Comparison of ENCODE assay signal across 8 cellular contexts in genomic region chr1:924619-925323, GRCh38. TPM values are rescaled to one million over a fixed set of nuclear protein-coding genes. Genes with fewer than 3 reads are reported as not detected.
DNase-seq lines count a peak whose midpoint lies in the region; ATAC-seq, FAIRE-seq and TF ChIP-seq lines count a peak whose summit lies in the region.

No MANE protein-coding gene starts in this region.

- TF ChIP-seq CTCF in WERI-Rb-1 (IDR thresholded peaks at IDR 0.05; ENCODE audit: low read depth, low read length) (no peak), keratinocyte (optimal IDR thresholded peaks at IDR 0.05 in 1 of 3, IDR thresholded peaks at IDR 0.05 in 1 of 3, conservative IDR thresholded peaks at IDR 0.05 in 1 of 3; ENCODE audit: extremely low read depth in 1 of 3, insufficient read depth in 2 of 3, low read length in 3 of 3) (no peak), upper lobe of left lung (IDR thresholded peaks at IDR 0.05) (no peak)

- no peak overlapping the region for H3K9ac ChIP-seq in keratinocyte (ENCODE audit: control insufficient read depth, extremely low read depth, insufficient read depth, low read length)

- H3K4me1 Mint-ChIP-seq in activated T-cell treated with anti-CD3 and anti-CD28 coated beads, Interleukin-2, amount 50 U/mL, for 4 hours (ENCODE audit: low read depth) = peaks cover 20% of the 10 kb centered on the region

- no peak for TF ChIP-seq EP300 in upper lobe of left lung (IDR thresholded peaks at IDR 0.05)

- dilution Hi-C loops in keratinocyte (cut with MboI; ENCODE audit: extremely low pct_ligation_motif_present, low sequenced_read_pairs) = no loop called here

- peak in 1 of 2 donors; percentile 13 for ATAC-seq in activated T-cell treated with anti-CD3 and anti-CD28 coated beads, Interleukin-2, amount 50 U/mL, for 4 hours
- ATAC-seq in upper lobe of left lung (ENCODE audit: low FRiP score in 2 of 2) (no peak), GM21576 (IDR thresholded peaks at IDR 0.05; ENCODE audit: unreplicated experiment) (no peak)

- peak overlapping the region; percentile 32 for H3K4me2 ChIP-seq in keratinocyte (ENCODE audit: control insufficient read depth, extremely low read depth, insufficient read depth, low read depth, low read length)

- peaks cover 7% of the 10 kb centered on the region for H4K20me1 ChIP-seq in keratinocyte (ENCODE audit: control insufficient read depth, extremely low read depth, insufficient read depth, low read length)

- H3K4me3 ChIP-seq in WERI-Rb-1 (ENCODE audit: low read depth, low read length) = peak overlapping the region; percentile 78
- peak overlapping the region in 1 of 3 experiments; percentile 10 for H3K4me3 ChIP-seq in keratinocyte (ENCODE audit: control insufficient read depth in 2 of 3, extremely low read depth in 1 of 3, insufficient read depth in 2 of 3, low read depth in 1 of 3, low read length in 3 of 3)
- H3K4me3 ChIP-seq in upper lobe of left lung = peak overlapping the region; percentile 4 to 55 (median 48)

- H3K36me3 Mint-ChIP-seq in activated T-cell treated with anti-CD3 and anti-CD28 coated beads, Interleukin-2, amount 50 U/mL, for 4 hours (ENCODE audit: insufficient read depth) = no peaks in the 10 kb centered on the region

- no peak for TF ChIP-seq POLR2A in upper lobe of left lung (IDR thresholded peaks at IDR 0.05)

- H3K9me3 Mint-ChIP-seq in activated T-cell treated with anti-CD3 and anti-CD28 coated beads, Interleukin-2, amount 50 U/mL, for 4 hours = no peaks in the 10 kb centered on the region

- peak overlapping the region; percentile 37 for H3K4me3 Mint-ChIP-seq in activated T-cell treated with anti-CD3 and anti-CD28 coated beads, Interleukin-2, amount 50 U/mL, for 4 hours

- no peak for DNase-seq in activated T-cell treated with anti-CD3 and anti-CD28 coated beads, Interleukin-2, amount 50 U/mL, for 4 hours
- no peak for DNase-seq in activated T-cell treated with anti-CD3 and anti-CD28 coated beads for 4 hours
- DNase-seq in WERI-Rb-1 = peak; percentile 50
- no peak for DNase-seq in keratinocyte (ENCODE audit: low read depth, low spot score)
- peak in 1 of 2 donors; percentile 91 for DNase-seq in upper lobe of left lung
- no peak for DNase-seq in Ammon's horn (ENCODE audit: low spot score)
- DNase-seq in AML-193 (lab: John Stamatoyannopoulos, UW) = no peak

- H3K9me3 ChIP-seq in WERI-Rb-1 (ENCODE audit: severe bottlenecking) (no peaks in the 10 kb centered on the region), keratinocyte (ENCODE audit: control insufficient read depth, low read depth, low read length) (no peaks in the 10 kb centered on the region), upper lobe of left lung (no peaks in the 10 kb centered on the region)

- H3K9me1 ChIP-seq in keratinocyte (ENCODE audit: control insufficient read depth, extremely low read depth, insufficient read depth, low read length) = no peaks in the 10 kb centered on the region

- WGBS in upper lobe of left lung, 2 donors = 0% methylated on average over 3 to 11 of the region's 89 CpGs

- no peaks in the 10 kb centered on the region for H3K79me2 ChIP-seq in keratinocyte (ENCODE audit: control insufficient read depth, insufficient read depth, low read length)

- FAIRE-seq in keratinocyte (lab: Jason Lieb, UNC) = no peak

- peaks cover 65% of the 10 kb centered on the region for H3K27me3 Mint-ChIP-seq in activated T-cell treated with anti-CD3 and anti-CD28 coated beads, Interleukin-2, amount 50 U/mL, for 4 hours (ENCODE audit: low read depth)

- no peak overlapping the region for H2AFZ ChIP-seq in keratinocyte (ENCODE audit: control insufficient read depth, low read length)

- H3K4me1 ChIP-seq in keratinocyte (ENCODE audit: control insufficient read depth, extremely low read depth, insufficient read depth, low read length) (peaks cover 8% of the 10 kb centered on the region), upper lobe of left lung (peaks cover 30 to 53% (median 44%) of the 10 kb centered on the region in 4 donors)

- peaks cover 12% of the 10 kb centered on the region for H3K36me3 ChIP-seq in WERI-Rb-1
- H3K36me3 ChIP-seq in keratinocyte (ENCODE audit: control insufficient read depth in 2 of 2, extremely low read depth in 1 of 2, insufficient read depth in 2 of 2, low read length in 2 of 2) = no peaks in the 10 kb centered on the region
- no peaks in the 10 kb centered on the region for H3K36me3 ChIP-seq in upper lobe of left lung

- H3K27ac ChIP-seq in WERI-Rb-1 (peak overlapping the region; percentile 68), keratinocyte (ENCODE audit: control insufficient read depth, insufficient read depth, low read length) (no peak overlapping the region), upper lobe of left lung (peak overlapping the region in 1 of 4 donors; percentile 7)

- no peaks in the 10 kb centered on the region for H3K27me3 ChIP-seq in WERI-Rb-1 (ENCODE audit: insufficient read depth, low read depth, severe bottlenecking)
- H3K27me3 ChIP-seq in keratinocyte (ENCODE audit: control insufficient read depth, extremely low read depth, insufficient read depth, low read length) = peaks cover 95% of the 10 kb centered on the region
- H3K27me3 ChIP-seq in upper lobe of left lung = peaks cover 2 to 47% (median 40%) of the 10 kb centered on the region in 4 donors

RNA-seq across cellular contexts. Expression of gene SAMD11, which starts 1.0 kb away (rescaled TPM):
- total RNA-seq in activated T-cell treated with anti-CD3 and anti-CD28 coated beads, Interleukin-2, amount 50 U/mL, for 4 hours = not detected
- 0.03 TPM in 1 of 3 replicates, not detected in the others for polyA plus RNA-seq in keratinocyte
- polyA plus RNA-seq in keratinocyte (2011; ENCODE audit: low read depth) = not detected
- 0.05 TPM in 1 of 2 replicates, not detected in the other for polyA plus RNA-seq in keratinocyte (2011; cell fraction: cytosol; rRNA removed)
- polyA plus RNA-seq in keratinocyte (2011; cell fraction: nucleus; rRNA removed) = 0.08 TPM in 1 of 2 replicates, not detected in the other
- 0.20 TPM in 1 of 2 replicates, not detected in the other for polyA plus RNA-seq in keratinocyte (2012; ENCODE audit: low replicate concordance)
- polyA minus RNA-seq in keratinocyte = not detected in 3 replicates
- 8.2 TPM for polyA minus RNA-seq in keratinocyte (2011; cell fraction: cytosol; rRNA and poly(A)+ RNA removed)
- polyA minus RNA-seq in keratinocyte (2011; cell fraction: nucleus; rRNA and poly(A)+ RNA removed) = 0.39 and 0.95 TPM in 2 replicates
- 1 to 10 TPM; 1.0 to 9.3 (median 2.4) TPM for total RNA-seq in upper lobe of left lung

RNA-seq across cellular contexts. Expression of gene NOC2L, which starts 34.3 kb away (rescaled TPM):
- total RNA-seq in activated T-cell treated with anti-CD3 and anti-CD28 coated beads, Interleukin-2, amount 50 U/mL, for 4 hours = 100 to 1,000 TPM; 292 to 315 (median 315) TPM
- polyA plus RNA-seq in keratinocyte = 51.0 to 74.0 TPM (median 51.8 TPM) in 3 replicates
- 67.1 TPM for polyA plus RNA-seq in keratinocyte (2011; ENCODE audit: low read depth)
- polyA plus RNA-seq in keratinocyte (2011; cell fraction: cytosol; rRNA removed) = 36.0 and 57.5 TPM in 2 replicates
- 85.1 and 88.1 TPM in 2 replicates for polyA plus RNA-seq in keratinocyte (2011; cell fraction: nucleus; rRNA removed)
- 43.6 and 94.6 TPM in 2 replicates for polyA plus RNA-seq in keratinocyte (2012; ENCODE audit: low replicate concordance)
- polyA minus RNA-seq in keratinocyte = 74.9 to 110 TPM (median 79.2 TPM) in 3 replicates
- polyA minus RNA-seq in keratinocyte (2011; cell fraction: cytosol; rRNA and poly(A)+ RNA removed) = 114 TPM
- 55.0 and 58.8 TPM in 2 replicates for polyA minus RNA-seq in keratinocyte (2011; cell fraction: nucleus; rRNA and poly(A)+ RNA removed)
- 10 to 100 TPM; 28.7 to 66.0 (median 51.0) TPM for total RNA-seq in upper lobe of left lung

RNA-seq across cellular contexts. Expression of gene KLHL17, which starts 35.6 kb away (rescaled TPM):
- total RNA-seq in activated T-cell treated with anti-CD3 and anti-CD28 coated beads, Interleukin-2, amount 50 U/mL, for 4 hours = 10 to 100 TPM; 32.1 to 36.6 (median 34.3) TPM
- polyA plus RNA-seq in keratinocyte = 6.5 to 17.8 TPM (median 8.5 TPM) in 3 replicates
- polyA plus RNA-seq in keratinocyte (2011; ENCODE audit: low read depth) = 2.2 TPM
- 1.7 and 3.4 TPM in 2 replicates for polyA plus RNA-seq in keratinocyte (2011; cell fraction: cytosol; rRNA removed)
- polyA plus RNA-seq in keratinocyte (2011; cell fraction: nucleus; rRNA removed) = 61.4 and 81.3 TPM in 2 replicates
- 7.6 TPM in 2 replicates for polyA plus RNA-seq in keratinocyte (2012; ENCODE audit: low replicate concordance)
- polyA minus RNA-seq in keratinocyte = 3.6 to 4.8 TPM (median 4.2 TPM) in 3 replicates
- 3.3 TPM for polyA minus RNA-seq in keratinocyte (2011; cell fraction: cytosol; rRNA and poly(A)+ RNA removed)
- polyA minus RNA-seq in keratinocyte (2011; cell fraction: nucleus; rRNA and poly(A)+ RNA removed) = 12.2 and 13.9 TPM in 2 replicates
- total RNA-seq in upper lobe of left lung = 10 to 100 TPM in 4 of 6 donors, 1 to 10 TPM in 2; 4.7 to 45.1 (median 16.5) TPM

RNA-seq across cellular contexts. Expression of gene PLEKHN1, which starts 41.5 kb away (rescaled TPM):
- total RNA-seq in activated T-cell treated with anti-CD3 and anti-CD28 coated beads, Interleukin-2, amount 50 U/mL, for 4 hours = 1 to 10 TPM; 1.6 to 2.4 (median 1.9) TPM
- 2.5 to 4.9 TPM (median 3.8 TPM) in 3 replicates for polyA plus RNA-seq in keratinocyte
- polyA plus RNA-seq in keratinocyte (2011; ENCODE audit: low read depth) = 4.0 TPM
- polyA plus RNA-seq in keratinocyte (2011; cell fraction: cytosol; rRNA removed) = 1.4 and 4.6 TPM in 2 replicates
- polyA plus RNA-seq in keratinocyte (2011; cell fraction: nucleus; rRNA removed) = 14.0 and 25.9 TPM in 2 replicates
- polyA plus RNA-seq in keratinocyte (2012; ENCODE audit: low replicate concordance) = 10.0 and 12.7 TPM in 2 replicates
- 2.1 to 7.9 TPM (median 2.2 TPM) in 3 replicates for polyA minus RNA-seq in keratinocyte
- polyA minus RNA-seq in keratinocyte (2011; cell fraction: cytosol; rRNA and poly(A)+ RNA removed) = 5.8 TPM
- 9.8 and 12.5 TPM in 2 replicates for polyA minus RNA-seq in keratinocyte (2011; cell fraction: nucleus; rRNA and poly(A)+ RNA removed)
- total RNA-seq in upper lobe of left lung = 10 to 100 TPM in 1 of 6 donors, 1 to 10 TPM in 5; 1.1 to 11.5 (median 1.6) TPM

RNA-seq across cellular contexts. Expression of gene PERM1, which starts 57.1 kb away (rescaled TPM):
- not detected for total RNA-seq in activated T-cell treated with anti-CD3 and anti-CD28 coated beads, Interleukin-2, amount 50 U/mL, for 4 hours
- polyA plus RNA-seq in keratinocyte = not detected in 3 replicates
- not detected for polyA plus RNA-seq in keratinocyte (2011; ENCODE audit: low read depth)
- not detected in 2 replicates for polyA plus RNA-seq in keratinocyte (2011; cell fraction: cytosol; rRNA removed)
- not detected in 2 replicates for polyA plus RNA-seq in keratinocyte (2011; cell fraction: nucleus; rRNA removed)
- polyA plus RNA-seq in keratinocyte (2012; ENCODE audit: low replicate concordance) = 6.3 and 8.5 TPM in 2 replicates
- polyA minus RNA-seq in keratinocyte = not detected in 3 replicates
- polyA minus RNA-seq in keratinocyte (2011; cell fraction: cytosol; rRNA and poly(A)+ RNA removed) = not detected
- not detected in 2 replicates for polyA minus RNA-seq in keratinocyte (2011; cell fraction: nucleus; rRNA and poly(A)+ RNA removed)
- 1 to 10 TPM in 1 of 6 donors, under 1 TPM in 3, not detected in 2; 0.15 to 1.0 (median 0.36) TPM for total RNA-seq in upper lobe of left lung

Comparison
In these comparisons a context has a peak if more than half of its experiments do, and no peak if none do; other contexts are left out.
1. RNA of gene NOC2L, which starts 34.3 kb away (total RNA-seq): 292 to 315 TPM in activated T-cell treated with anti-CD3 and anti-CD28 coated beads, Interleukin-2, amount 50 U/mL, for 4 hours; 28.7 to 66.0 TPM in upper lobe of left lung; every median in the first group is over 4 times any median in the second.